In the genomic region with DNA sequence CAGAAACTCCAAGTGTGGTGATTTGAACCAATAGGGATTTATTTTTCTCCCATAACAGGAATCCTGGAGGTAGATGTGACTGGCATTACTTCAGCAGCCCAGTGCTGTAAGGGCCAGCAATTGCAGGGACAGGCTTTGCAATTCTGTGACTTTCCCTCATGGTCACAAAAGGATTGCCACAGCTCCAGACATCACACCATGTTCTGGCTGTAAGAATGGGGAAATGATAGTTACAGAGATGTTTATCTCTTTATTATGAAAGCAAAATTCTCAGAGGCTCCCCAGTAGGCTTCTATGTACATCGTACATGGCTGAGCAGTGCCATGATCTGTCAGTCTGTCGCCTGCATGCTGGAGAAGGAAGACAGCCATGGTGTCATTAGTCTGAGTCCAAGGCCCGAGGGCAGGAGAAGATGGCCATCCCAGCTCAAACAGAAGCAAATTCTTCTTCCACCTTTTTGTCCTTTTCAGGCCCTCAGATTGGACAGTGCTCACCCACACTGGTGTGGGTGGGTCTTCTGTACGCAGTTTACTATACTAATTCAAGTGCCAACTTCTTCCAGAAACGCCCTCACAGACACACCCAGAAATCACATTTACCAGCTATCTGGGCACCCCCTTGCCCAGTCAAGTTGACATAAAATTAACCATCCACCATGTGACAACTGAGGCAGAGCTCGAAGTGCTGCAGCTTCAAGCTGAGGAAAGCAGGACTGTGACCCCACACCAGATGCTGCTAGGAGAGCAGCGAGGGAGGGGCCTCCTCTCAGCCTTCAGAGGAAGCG, we compare ENCODE assay signal across 27 cellular contexts. TPM values are rescaled to one million over a fixed set of nuclear protein-coding genes. Genes with fewer than 3 reads are reported as not detected.
DNase-seq lines count a peak whose midpoint lies in the region; ATAC-seq, FAIRE-seq and TF ChIP-seq lines count a peak whose summit lies in the region.
"Had no signal": no experiment of that assay in that cellular context is flagged by ENCODE, and none has a peak within 500 bp of the region (broad histone marks: within the 10 kb centered on the region; RNA-seq: fewer than 3 reads in every experiment).

No MANE protein-coding gene starts in this region.

- H3K9me3 ChIP-seq in CD4-positive, alpha-beta T cell (ENCODE audit: control insufficient read depth, low read length): no peaks in the 10 kb centered on the region
- H3K9me3 ChIP-seq in astrocyte (ENCODE audit: insufficient read depth, low read depth, low read length): peaks cover 2% of the 10 kb centered on the region
- H3K9me3 ChIP-seq: MG63, ovary, right lobe of liver, SJSA1, upper lobe of right lung had no signal

- intact Hi-C loops in CD4-positive, alpha-beta T cell (cut with DNase I, micrococcal nuclease): no loop called here

- no peak for FAIRE-seq in astrocyte (lab: Jason Lieb, UNC)
- FAIRE-seq: colon, endothelial cell of umbilical vein, HepG2 had no signal

- peaks cover 14% of the 10 kb centered on the region for H3K4me1 ChIP-seq in astrocyte (ENCODE audit: insufficient read depth, low read length)

- H3K9ac ChIP-seq in astrocyte (ENCODE audit: low read length): no peak overlapping the region

- CTCF ChIA-PET in CD4-positive, alpha-beta T cell (lab: Charles Lee): interaction anchor here (0.9 kb wide), 1 partner anchor 52 kb away, joined by 3 read pairs; no protein-coding TSS in a partner anchor

- no peak overlapping the region for H3K27ac ChIP-seq in CD4-positive, alpha-beta T cell (ENCODE audit: low read depth, low read length)
- H3K27ac ChIP-seq in astrocyte (ENCODE audit: low read depth, low read length): no peak overlapping the region
- H3K27ac ChIP-seq: heart right ventricle, left ventricle myocardium inferior, ovary, PC-9, right lobe of liver, SJSA1 had no signal

- H3K4me3 Mint-ChIP-seq in CD4-positive, alpha-beta T cell: peak overlapping the region; percentile 92
- H3K4me3 Mint-ChIP-seq in astrocyte (ENCODE audit: unreplicated experiment) (peak overlapping the region; percentile 14), nephron (peak overlapping the region; percentile 50 to 65 (median 63))

- peaks cover 24% of the 10 kb centered on the region for H3K4me1 Mint-ChIP-seq in CD4-positive, alpha-beta T cell (ENCODE audit: low read depth)
- H3K4me1 Mint-ChIP-seq in astrocyte (ENCODE audit: low read depth, unreplicated experiment) (no peaks in the 10 kb centered on the region), nephron (peaks cover 15% of the 10 kb centered on the region)

- no peak for TF ChIP-seq CTCF in CD4-positive, alpha-beta T cell (IDR thresholded peaks at IDR 0.05)
- TF ChIP-seq CTCF in astrocyte (IDR thresholded peaks at IDR 0.05; ENCODE audit: insufficient read depth, low read depth, low read length): no peak
- TF ChIP-seq CTCF in nephron (IDR thresholded peaks at IDR 0.05; ENCODE audit: unreplicated experiment in 3 of 3): no peak

- H3K9me3 Mint-ChIP-seq in CD4-positive, alpha-beta T cell: no peaks in the 10 kb centered on the region
- H3K9me3 Mint-ChIP-seq in astrocyte (ENCODE audit: unreplicated experiment): no peaks in the 10 kb centered on the region
- no peaks in the 10 kb centered on the region for H3K9me3 Mint-ChIP-seq in nephron
- H3K9me3 Mint-ChIP-seq: activated B cell treated with CpG ODN at 0.5 μM for 24 hours, H9 had no signal

- H2AFZ ChIP-seq in astrocyte (ENCODE audit: low read depth, low read length): no peak overlapping the region
- H2AFZ ChIP-seq: PC-9 had no signal

- H3K27me3 Mint-ChIP-seq in CD4-positive, alpha-beta T cell: no peaks in the 10 kb centered on the region
- H3K27me3 Mint-ChIP-seq in astrocyte (ENCODE audit: low read depth, unreplicated experiment) (no peaks in the 10 kb centered on the region), nephron (ENCODE audit: low read depth) (no peaks in the 10 kb centered on the region)
- H3K27me3 Mint-ChIP-seq: activated B cell treated with CpG ODN at 0.5 μM for 24 hours had no signal

- H3K36me3 Mint-ChIP-seq in CD4-positive, alpha-beta T cell (ENCODE audit: low read depth): peaks cover 4% of the 10 kb centered on the region
- H3K36me3 Mint-ChIP-seq in astrocyte (ENCODE audit: low read depth, unreplicated experiment) (peaks cover 2% of the 10 kb centered on the region), nephron (ENCODE audit: low read depth) (no peaks in the 10 kb centered on the region)

- H4K20me1 ChIP-seq in astrocyte (ENCODE audit: insufficient read depth, low read length): peaks cover 13% of the 10 kb centered on the region

- in situ Hi-C loops in G401 (cut with HindIII; ENCODE audit: low sequenced_read_pairs): no loop called here

- no peak for DNase-seq in CD4-positive, alpha-beta T cell
- DNase-seq in DMS 273 treated with DMSO at 0.1 percent for 48 hours (lab: John Stamatoyannopoulos, UW) (peak; percentile 42), astrocyte (ENCODE audit: low read depth) (no peak), GM19238 (ENCODE audit: insufficient read length, low spot score) (no peak), G401 (ENCODE audit: low spot score) (no peak), NCI-H526 treated with DMSO at 0.1 percent for 48 hours (lab: John Stamatoyannopoulos, UW) (no peak), T-helper 1 cell (no peak)
- DNase-seq: activated B cell treated with CpG ODN at 0.5 μM for 24 hours; activated gamma-delta T cell; anterior cingulate cortex; GDM1; H9; heart right ventricle; left ventricle myocardium inferior; MG63; NCI-H1694; NCI-H2227 treated with DMSO at 0.1 percent for 48 hours; stimulated activated CD4-positive, alpha-beta T cell treated with anti-CD3 and anti-CD28 coated beads, Interleukin-2, amount 100 ng/mL, for 24 hours had no signal

- no peak overlapping the region for H3K4me3 ChIP-seq in astrocyte (ENCODE audit: insufficient read depth, low read depth, low read length)
- H3K4me3 ChIP-seq: MG63, ovary, right lobe of liver, SJSA1 had no signal

- H3K79me2 ChIP-seq in astrocyte (ENCODE audit: insufficient read depth, low read length): peaks cover 4% of the 10 kb centered on the region

- POLR2A ChIA-PET in CD4-positive, alpha-beta T cell (lab: Charles Lee): interaction anchor here (0.9 kb wide), 1 partner anchor 20 kb away, joined by 3 read pairs; no protein-coding TSS in a partner anchor

- ATAC-seq in CD4-positive, alpha-beta T cell (ENCODE audit: poor library complexity): no peak
- ATAC-seq: heart right ventricle, HepG2, right lobe of liver had no signal

- no peaks in the 10 kb centered on the region for H3K27me3 ChIP-seq in CD4-positive, alpha-beta T cell (ENCODE audit: control insufficient read depth, insufficient read depth, low read length)
- no peaks in the 10 kb centered on the region for H3K27me3 ChIP-seq in astrocyte (ENCODE audit: insufficient read depth, low read length)
- H3K27me3 ChIP-seq: heart right ventricle, MG63, ovary, right lobe of liver, SJSA1, upper lobe of right lung had no signal

- H3K36me3 ChIP-seq in astrocyte (ENCODE audit: insufficient read depth, low read length): no peaks in the 10 kb centered on the region
- H3K36me3 ChIP-seq: left ventricle myocardium inferior, MG63, ovary, right lobe of liver, upper lobe of right lung had no signal

- H3K4me2 ChIP-seq in astrocyte (ENCODE audit: low read length): no peak overlapping the region

- no peak overlapping the region for H3K27ac Mint-ChIP-seq in CD4-positive, alpha-beta T cell
- H3K27ac Mint-ChIP-seq in astrocyte (ENCODE audit: unreplicated experiment) (no peak overlapping the region), nephron (no peak overlapping the region)
- H3K27ac Mint-ChIP-seq: activated B cell treated with CpG ODN at 0.5 μM for 24 hours, H9 had no signal

RNA-seq across cellular contexts. Expression of gene ZBTB42, which starts 17.2 kb away (rescaled TPM):
- 1 to 10 TPM; 2.9 to 3.0 TPM for total RNA-seq in CD4-positive, alpha-beta T cell
- 6.6 and 6.9 TPM in 2 replicates for total RNA-seq in astrocyte
- 14.3 and 25.3 TPM in 2 replicates for total RNA-seq in G401 (2014; rRNA removed; shearing (Covaris generic))

RNA-seq across cellular contexts. Expression of gene AKT1, which starts 22.6 kb away (rescaled TPM):
- 10 to 100 TPM; 58.8 to 66.5 TPM for total RNA-seq in CD4-positive, alpha-beta T cell
- total RNA-seq in astrocyte: 148 and 155 TPM in 2 replicates
- 220 and 224 TPM in 2 replicates for total RNA-seq in G401 (2014; rRNA removed; shearing (Covaris generic))

RNA-seq across cellular contexts. Expression of gene CEP170B, which starts 46.9 kb away (rescaled TPM):
- total RNA-seq in CD4-positive, alpha-beta T cell: 1 to 10 TPM; 4.4 to 4.7 TPM
- 50.3 and 55.4 TPM in 2 replicates for total RNA-seq in astrocyte
- 10.6 and 14.4 TPM in 2 replicates for total RNA-seq in G401 (2014; rRNA removed; shearing (Covaris generic))

Comparison
In these comparisons a context has a peak if more than half of its experiments do, and no peak if none do; other contexts are left out.
1. H3K4me3 Mint-ChIP-seq: peak in every context shown above with its lines; median percentile 92 in CD4-positive, alpha-beta T cell; 63 in nephron; 14 in astrocyte.